In genomic region chr3:72102057-72102711, GRCh38 we compare ENCODE assay signal across 9 cellular contexts.
DNase-seq lines count a peak whose midpoint lies in the region; ATAC-seq and TF ChIP-seq lines count a peak whose summit lies in the region.
"Had no signal": no experiment of that assay in that cellular context is flagged by ENCODE, and none has a peak within 500 bp of the region (broad histone marks: within the 10 kb centered on the region; RNA-seq: fewer than 3 reads in every experiment).

No MANE protein-coding gene starts in this region.

- no peak for TF ChIP-seq POLR2A in sigmoid colon (IDR thresholded peaks at IDR 0.05)

- H3K4me3 ChIP-seq in OCI-LY3 (ENCODE audit: low read length) (no peak overlapping the region; the same call in 1 of the 2 replicates), sigmoid colon (no peak overlapping the region)

- H3K27me3 ChIP-seq in OCI-LY3 (ENCODE audit: low read depth, low read length) (peaks cover 85% of the 10 kb centered on the region), sigmoid colon (no peaks in the 10 kb centered on the region)

- no peaks in the 10 kb centered on the region for H3K36me3 ChIP-seq in OCI-LY3 (replicated peaks; ENCODE audit: low read depth, low read length)
- no peaks in the 10 kb centered on the region for H3K36me3 ChIP-seq in sigmoid colon

- H3K4me2 ChIP-seq in OCI-LY3 (ENCODE audit: low read length), result peak overlapping the region; percentile 95

- H2AFZ ChIP-seq in OCI-LY3 (ENCODE audit: low read depth, low read length), result no peak overlapping the region

- TF ChIP-seq CTCF in OCI-LY3 (IDR thresholded peaks at IDR 0.05; ENCODE audit: low read depth, low read length), result no peak
- no peak for TF ChIP-seq CTCF in sigmoid colon (IDR thresholded peaks at IDR 0.05)

- 39 to 53% methylated on average over 6 of the region's 6 CpGs for WGBS in sigmoid colon, 2 donors

- peak; percentile 20 for DNase-seq in NCI-H748 (lab: John Stamatoyannopoulos, UW; ENCODE audit: unreplicated experiment)
- no peak for DNase-seq in NCI-H748 treated with DMSO at 0.1 percent for 48 hours (lab: John Stamatoyannopoulos, UW)
- DNase-seq in sigmoid colon, result peak; percentile 55
- no peak for DNase-seq in NCI-H187 treated with DMSO at 0.1 percent for 48 hours (lab: John Stamatoyannopoulos, UW)
- DNase-seq: left cardiac atrium had no signal

- no peaks in the 10 kb centered on the region for H3K79me2 ChIP-seq in OCI-LY3 (ENCODE audit: low read length)

- ATAC-seq in HG02943 (IDR thresholded peaks at IDR 0.05; ENCODE audit: low read depth, unreplicated experiment) (peak; percentile 62), HG03097 (IDR thresholded peaks at IDR 0.05; ENCODE audit: low FRiP score, unreplicated experiment) (no peak), SK-N-SH treated with all-trans-retinoic acid at 6 μM for 48 hours (no peak)

- intact Hi-C loops in sigmoid colon (cut with DNase I), result no loop called here

- H3K9ac ChIP-seq in OCI-LY3 (ENCODE audit: low read length), result no peak overlapping the region

- no peak for TF ChIP-seq EP300 in sigmoid colon (IDR thresholded peaks at IDR 0.05)

- peaks cover 45% of the 10 kb centered on the region for H3K4me1 ChIP-seq in OCI-LY3 (ENCODE audit: low read length)
- peaks cover 0 to 14% (median 11%) of the 10 kb centered on the region in 4 donors for H3K4me1 ChIP-seq in sigmoid colon

- H3K9me3 ChIP-seq in OCI-LY3 (ENCODE audit: insufficient read depth, low read length) (no peaks in the 10 kb centered on the region), sigmoid colon (no peaks in the 10 kb centered on the region)

- no peak overlapping the region for H3K27ac ChIP-seq in OCI-LY3 (ENCODE audit: low read length)
- H3K27ac ChIP-seq in sigmoid colon, result no peak overlapping the region

- H4K20me1 ChIP-seq in OCI-LY3 (ENCODE audit: insufficient read depth, low read length), result peaks cover 46% of the 10 kb centered on the region

TF ChIP-seq in SK-N-SH treated with all-trans-retinoic acid at 6 μM for 48 hours, 23 proteins besides CTCF, POLR2A, EP300 and RAD21:
- no peak for TF ChIP-seq ESRRG (CRISPR knock-in tag; IDR thresholded peaks at IDR 0.05)
- no peak for TF ChIP-seq PATZ1 (CRISPR knock-in tag; IDR thresholded peaks at IDR 0.05; ENCODE audit: borderline replicate concordance)
- no peak for TF ChIP-seq TCF4 (CRISPR knock-in tag; IDR thresholded peaks at IDR 0.05; ENCODE audit: borderline replicate concordance)
- TF ChIP-seq OSR1 (CRISPR knock-in tag; IDR thresholded peaks at IDR 0.05), result no peak
- no peak for TF ChIP-seq ZC3H10 (CRISPR knock-in tag; IDR thresholded peaks at IDR 0.05)
- TF ChIP-seq ARNTL (CRISPR knock-in tag; IDR thresholded peaks at IDR 0.05; ENCODE audit: borderline replicate concordance, low read depth), result no peak
- TF ChIP-seq ZNF70 (CRISPR knock-in tag; IDR thresholded peaks at IDR 0.05), result no peak
- TF ChIP-seq BACH2 (CRISPR knock-in tag; IDR thresholded peaks at IDR 0.05; ENCODE audit: borderline replicate concordance), result no peak
- no peak for TF ChIP-seq ISL1 (CRISPR knock-in tag; IDR thresholded peaks at IDR 0.05)
- no peak for TF ChIP-seq TSHZ2 (CRISPR knock-in tag; IDR thresholded peaks at IDR 0.05)
- no peak for TF ChIP-seq GLIS3 (CRISPR knock-in tag; IDR thresholded peaks at IDR 0.05)
- TF ChIP-seq ZNF565 (CRISPR knock-in tag; conservative IDR thresholded peaks at IDR 0.05; ENCODE audit: low read depth), result no peak
- no peak for TF ChIP-seq ZFP30 (CRISPR knock-in tag; IDR thresholded peaks at IDR 0.05)
- no peak for TF ChIP-seq CSDC2 (CRISPR knock-in tag; IDR thresholded peaks at IDR 0.05)
- no peak for TF ChIP-seq RARB (CRISPR knock-in tag; IDR thresholded peaks at IDR 0.05)

Comparison
In these comparisons a context has a peak if more than half of its experiments do, and no peak if none do; other contexts are left out.
1. DNase-seq: peak in NCI-H748 (single experiment) and sigmoid colon (single experiment); none in NCI-H748 treated with DMSO at 0.1 percent for 48 hours (single experiment) and NCI-H187 treated with DMSO at 0.1 percent for 48 hours (single experiment).